Comparison of ENCODE assay signal across 9 cellular contexts in genomic region chr10:58299580-58299979, GRCh38. TPM values are rescaled to one million over a fixed set of nuclear protein-coding genes. Genes with fewer than 3 reads are reported as not detected.
A peak's percentile ranks its signal among the peaks of the same experiment; 100 is the strongest.
DNase-seq lines count a peak whose midpoint lies in the region; ATAC-seq and TF ChIP-seq lines count a peak whose summit lies in the region.
"Had no signal": no experiment of that assay in that cellular context is flagged by ENCODE, and none has a peak within 500 bp of the region (broad histone marks: within the 10 kb centered on the region; RNA-seq: fewer than 3 reads in every experiment).

No MANE protein-coding gene starts in this region.

- no peak for TF ChIP-seq EP300 in ovary (IDR thresholded peaks at IDR 0.05)

- no peaks in the 10 kb centered on the region for H3K36me3 Mint-ChIP-seq in Calu3 (ENCODE audit: insufficient read depth, unreplicated experiment)
- no peaks in the 10 kb centered on the region for H3K36me3 Mint-ChIP-seq in activated T-helper 1 cell treated with anti-CD3 and anti-CD28 coated beads, Interleukin-12 subunit alpha, Interleukin-12 subunit beta, Interleukin-2, Interleukin-4 antibody, amounts not matched to agents 30 ng/mL and 10 ng/mL and 1 ng/mL, durations not matched to agents 14 hours and 24 hours and 36 hours (ENCODE audit: low read depth)
- H3K36me3 Mint-ChIP-seq: activated naive CD8-positive, alpha-beta T cell had no signal

- no peaks in the 10 kb centered on the region for H3K4me1 ChIP-seq in Peyer's patch
- H3K4me1 ChIP-seq in ovary (ENCODE audit: insufficient read depth) = no peaks in the 10 kb centered on the region

- BruUV-seq in Calu3 (replicated peaks; lab: Mats Ljungman, UMichigan) = no TSS peak

- intact Hi-C loops in Calu3 (cut with micrococcal nuclease; ENCODE audit: unreplicated experiment) (loop anchor here (1.0 to 2.0 kb wide), 2 partner anchors 35 to 86 kb away; partner anchors contain the start of genes TFAM and UBE2D1), ovary (cut with DNase I) (loop anchor here in 1 of 4 donors (10.0 kb wide), 1 partner anchor 115 kb away; no protein-coding TSS in a partner anchor)
- intact Hi-C loops in activated T-helper 1 cell treated with anti-CD3 and anti-CD28 coated beads, Interleukin-12 subunit alpha, Interleukin-12 subunit beta, Interleukin-2, Interleukin-4 antibody, amounts not matched to agents 30 ng/mL and 10 ng/mL and 1 ng/mL, durations not matched to agents 14 hours and 24 hours and 36 hours (cut with micrococcal nuclease) = loop anchor here (1.0 to 2.0 kb wide), 3 partner anchors 35 to 232 kb away; partner anchors contain the start of genes TFAM and UBE2D1

- CTCF ChIA-PET in Calu3 (lab: Charles Lee) = interaction anchor here (0.6 to 2.3 kb wide), 6 partner anchors 9 to 147 kb away, joined by 3 to 15 read pairs (median 3); partner anchors contain the start of genes IPMK and TFAM

- TF ChIP-seq POLR2A in Peyer's patch (IDR thresholded peaks at IDR 0.05) = no peak
- TF ChIP-seq POLR2A in ovary (IDR thresholded peaks at IDR 0.05) = no peak

- WGBS in ovary, 3 donors = 11 to 21% (median 16%) methylated on average over 4 of the region's 4 CpGs

- no peaks in the 10 kb centered on the region for H3K4me1 Mint-ChIP-seq in Calu3 (ENCODE audit: low read depth, unreplicated experiment)
- H3K4me1 Mint-ChIP-seq in activated T-helper 1 cell treated with anti-CD3 and anti-CD28 coated beads, Interleukin-12 subunit alpha, Interleukin-12 subunit beta, Interleukin-2, Interleukin-4 antibody, amounts not matched to agents 30 ng/mL and 10 ng/mL and 1 ng/mL, durations not matched to agents 14 hours and 24 hours and 36 hours (ENCODE audit: low read depth) = peaks cover 4% of the 10 kb centered on the region

- no peak overlapping the region for H3K27ac Mint-ChIP-seq in Calu3 (ENCODE audit: unreplicated experiment)
- no peak overlapping the region for H3K27ac Mint-ChIP-seq in activated T-helper 1 cell treated with anti-CD3 and anti-CD28 coated beads, Interleukin-12 subunit alpha, Interleukin-12 subunit beta, Interleukin-2, Interleukin-4 antibody, amounts not matched to agents 30 ng/mL and 10 ng/mL and 1 ng/mL, durations not matched to agents 14 hours and 24 hours and 36 hours
- H3K27ac Mint-ChIP-seq: activated naive CD8-positive, alpha-beta T cell had no signal

- ATAC-seq in GM19372 (IDR thresholded peaks at IDR 0.05; ENCODE audit: low read depth, unreplicated experiment) = peak; percentile 87
- peak; percentile 83 for ATAC-seq in HG03457 (IDR thresholded peaks at IDR 0.05; ENCODE audit: unreplicated experiment)
- ATAC-seq in HG02840 (IDR thresholded peaks at IDR 0.05; ENCODE audit: low FRiP score, unreplicated experiment) = no peak

- no peak overlapping the region for H3K27ac ChIP-seq in Peyer's patch
- H3K27ac ChIP-seq in ovary = no peak overlapping the region

- no peaks in the 10 kb centered on the region for H3K27me3 Mint-ChIP-seq in Calu3 (ENCODE audit: unreplicated experiment)
- H3K27me3 Mint-ChIP-seq in activated T-helper 1 cell treated with anti-CD3 and anti-CD28 coated beads, Interleukin-12 subunit alpha, Interleukin-12 subunit beta, Interleukin-2, Interleukin-4 antibody, amounts not matched to agents 30 ng/mL and 10 ng/mL and 1 ng/mL, durations not matched to agents 14 hours and 24 hours and 36 hours (ENCODE audit: insufficient read depth) = peaks cover 12% of the 10 kb centered on the region

- DNase-seq in Calu3 = peak; percentile 81
- peak; percentile 37 to 81 (median 54) for DNase-seq in Peyer's patch
- DNase-seq in activated T-helper 1 cell treated with anti-CD3 and anti-CD28 coated beads, Interleukin-12 subunit alpha, Interleukin-12 subunit beta, Interleukin-2, Interleukin-4 antibody, amounts not matched to agents 30 ng/mL and 10 ng/mL and 1 ng/mL, durations not matched to agents 14 hours and 24 hours and 36 hours (ENCODE audit: low spot score) = peak; percentile 25
- DNase-seq in foreskin melanocyte = peak; percentile 40
- DNase-seq in ovary = peak in 3 of 5 donors; percentile 36 to 47 (median 43)

- no peak overlapping the region for H3K4me3 ChIP-seq in Peyer's patch
- H3K4me3 ChIP-seq in ovary = no peak overlapping the region

- H3K36me3 ChIP-seq in Peyer's patch (no peaks in the 10 kb centered on the region), ovary (no peaks in the 10 kb centered on the region)

- no peaks in the 10 kb centered on the region for H3K27me3 ChIP-seq in Peyer's patch
- no peaks in the 10 kb centered on the region for H3K27me3 ChIP-seq in ovary

- TF ChIP-seq CTCF in Calu3 (IDR thresholded peaks at IDR 0.05; ENCODE audit: unreplicated experiment) (peak; percentile 88), Peyer's patch (IDR thresholded peaks at IDR 0.05) (peak; percentile 47 to 85 (median 83)), ovary (IDR thresholded peaks at IDR 0.05) (peak in 2 of 3 donors; percentile 37 to 57)

- no peaks in the 10 kb centered on the region for H3K9me3 Mint-ChIP-seq in Calu3 (ENCODE audit: low read depth, unreplicated experiment)
- no peaks in the 10 kb centered on the region for H3K9me3 Mint-ChIP-seq in activated T-helper 1 cell treated with anti-CD3 and anti-CD28 coated beads, Interleukin-12 subunit alpha, Interleukin-12 subunit beta, Interleukin-2, Interleukin-4 antibody, amounts not matched to agents 30 ng/mL and 10 ng/mL and 1 ng/mL, durations not matched to agents 14 hours and 24 hours and 36 hours

- no peak overlapping the region for H3K4me3 Mint-ChIP-seq in Calu3 (ENCODE audit: low read depth, unreplicated experiment)
- no peak overlapping the region for H3K4me3 Mint-ChIP-seq in activated T-helper 1 cell treated with anti-CD3 and anti-CD28 coated beads, Interleukin-12 subunit alpha, Interleukin-12 subunit beta, Interleukin-2, Interleukin-4 antibody, amounts not matched to agents 30 ng/mL and 10 ng/mL and 1 ng/mL, durations not matched to agents 14 hours and 24 hours and 36 hours
- H3K4me3 Mint-ChIP-seq: activated naive CD8-positive, alpha-beta T cell had no signal

- H3K9me3 ChIP-seq in Peyer's patch (no peaks in the 10 kb centered on the region), ovary (no peaks in the 10 kb centered on the region)

RNA-seq across cellular contexts. Expression of gene CISD1, which starts 30.6 kb away (rescaled TPM):
- total RNA-seq in Calu3 (2022) = 58.3 and 69.0 TPM in 2 replicates
- total RNA-seq in Peyer's patch = 10 to 100 TPM; 19.0 to 93.5 (median 50.6) TPM
- total RNA-seq in activated T-helper 1 cell treated with anti-CD3 and anti-CD28 coated beads, Interleukin-12 subunit alpha, Interleukin-12 subunit beta, Interleukin-2, Interleukin-4 antibody, amounts not matched to agents 30 ng/mL and 10 ng/mL and 1 ng/mL, durations not matched to agents 14 hours and 24 hours and 36 hours = 50.4 and 56.0 TPM in 2 replicates
- total RNA-seq in ovary = 10 to 100 TPM; 20.2 to 29.2 (median 25.5) TPM
- polyA plus RNA-seq in ovary = 10 to 100 TPM; 10.6 to 35.7 TPM

RNA-seq across cellular contexts. Expression of gene IPMK, which starts 31.9 kb away (rescaled TPM):
- 10.0 and 10.7 TPM in 2 replicates for total RNA-seq in Calu3 (2022)
- 10 to 100 TPM; 10.7 to 40.3 (median 19.0) TPM for total RNA-seq in Peyer's patch
- total RNA-seq in activated T-helper 1 cell treated with anti-CD3 and anti-CD28 coated beads, Interleukin-12 subunit alpha, Interleukin-12 subunit beta, Interleukin-2, Interleukin-4 antibody, amounts not matched to agents 30 ng/mL and 10 ng/mL and 1 ng/mL, durations not matched to agents 14 hours and 24 hours and 36 hours = 6.5 and 7.1 TPM in 2 replicates
- total RNA-seq in ovary = 1 to 10 TPM; 2.7 to 4.3 (median 3.4) TPM
- 1 to 10 TPM; 1.5 to 2.3 TPM for polyA plus RNA-seq in ovary

RNA-seq across cellular contexts. Expression of gene UBE2D1, which starts 35.2 kb away (rescaled TPM):
- total RNA-seq in Calu3 (2022) = 22.9 and 25.6 TPM in 2 replicates
- total RNA-seq in Peyer's patch = 10 to 100 TPM in 1 of 4 donors, 1 to 10 TPM in 3; 3.5 to 11.9 (median 9.6) TPM
- total RNA-seq in activated T-helper 1 cell treated with anti-CD3 and anti-CD28 coated beads, Interleukin-12 subunit alpha, Interleukin-12 subunit beta, Interleukin-2, Interleukin-4 antibody, amounts not matched to agents 30 ng/mL and 10 ng/mL and 1 ng/mL, durations not matched to agents 14 hours and 24 hours and 36 hours = 17.9 and 19.6 TPM in 2 replicates
- 10 to 100 TPM; 11.6 to 18.0 (median 14.1) TPM for total RNA-seq in ovary
- 10 to 100 TPM in 1 of 2 donors, 1 to 10 TPM in 1; 9.8 to 20.1 TPM for polyA plus RNA-seq in ovary

Comparison
In these comparisons a context has a peak if more than half of its experiments do, and no peak if none do; other contexts are left out.
1. DNase-seq: peak in every context shown above with its lines; median percentile 81 in Calu3; 54 in Peyer's patch; 43 in ovary; 40 in foreskin melanocyte; 25 in activated T-helper 1 cell treated with anti-CD3 and anti-CD28 coated beads, Interleukin-12 subunit alpha, Interleukin-12 subunit beta, Interleukin-2, Interleukin-4 antibody, amounts not matched to agents 30 ng/mL and 10 ng/mL and 1 ng/mL, durations not matched to agents 14 hours and 24 hours and 36 hours.